Comparison of ENCODE assay signal across 14 cellular contexts in the genomic region with DNA sequence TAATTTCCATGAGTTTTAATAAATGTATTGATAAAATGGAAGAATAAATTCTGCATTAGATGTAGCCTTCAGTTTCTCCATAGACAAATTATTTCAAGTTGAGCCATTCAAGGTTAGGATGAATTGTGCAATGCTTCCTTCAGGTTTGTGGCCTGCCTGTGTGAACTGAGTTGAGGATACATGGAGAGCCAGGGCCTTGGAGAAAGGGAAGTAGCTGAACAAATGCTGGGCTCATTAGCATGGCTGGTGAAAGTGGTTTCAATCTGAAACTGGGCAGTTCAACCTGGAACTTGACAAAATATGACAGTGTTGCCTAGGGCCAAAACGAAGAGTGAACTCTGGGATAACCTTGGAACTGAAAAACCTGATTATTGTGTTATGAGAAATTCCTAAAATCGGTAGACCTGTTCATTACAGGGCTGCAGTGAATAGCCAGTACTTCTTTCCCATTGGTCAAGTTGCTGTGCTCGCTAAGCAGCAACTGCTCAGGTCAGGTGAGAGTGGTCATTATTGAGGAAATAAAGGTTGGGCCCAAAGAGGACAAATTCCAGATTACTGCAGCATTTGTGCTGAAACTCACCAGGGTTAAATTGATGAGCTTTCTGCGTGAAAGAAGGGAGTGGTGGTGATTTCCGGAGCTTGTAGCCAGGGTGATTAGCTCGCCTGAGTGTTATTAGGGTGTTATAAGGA. TPM values are rescaled to one million over a fixed set of nuclear protein-coding genes. Genes with fewer than 3 reads are reported as not detected.
DNase-seq lines count a peak whose midpoint lies in the region; ATAC-seq and TF ChIP-seq lines count a peak whose summit lies in the region.
"Had no signal": no experiment of that assay in that cellular context is flagged by ENCODE, and none has a peak within 500 bp of the region (broad histone marks: within the 10 kb centered on the region; RNA-seq: fewer than 3 reads in every experiment).

No MANE protein-coding gene starts in this region.

- no peak for DNase-seq in GM23338 (ENCODE audit: low spot score)
- peak; percentile 57 for DNase-seq in OCI-M1 (lab: John Stamatoyannopoulos, UW)
- DNase-seq in epithelial cell of prostate (ENCODE audit: low read depth, low spot score) = no peak
- DNase-seq in psoas muscle = no peak
- DNase-seq in BE2C = no peak
- no peak for DNase-seq in A172 (ENCODE audit: low spot score)
- no peak for DNase-seq in Karpas-422
- DNase-seq in GM13976 (ENCODE audit: low spot score) = no peak
- DNase-seq: activated naive CD8-positive, alpha-beta T cell treated with anti-CD3 and anti-CD28 coated beads for 36 hours; left ventricle myocardium inferior; NCI-H1105; stimulated activated naive CD4-positive, alpha-beta T cell treated with Interleukin-2 at 50 U/mL for 16 hours had no signal

- H3K79me2 ChIP-seq in GM23338 (replicated peaks; ENCODE audit: insufficient read depth) (no peaks in the 10 kb centered on the region), Karpas-422 (ENCODE audit: low read length) (no peaks in the 10 kb centered on the region)

- H3K4me2 ChIP-seq in GM23338 (no peak overlapping the region), Karpas-422 (ENCODE audit: low read depth, low read length, poor library complexity, severe bottlenecking) (no peak overlapping the region)

- in situ Hi-C loops in GM13976 (cut with MboI; ENCODE audit: low sequenced_read_pairs, unreplicated experiment) = no loop called here

- no peaks in the 10 kb centered on the region for H3K9me3 ChIP-seq in psoas muscle
- no peaks in the 10 kb centered on the region for H3K9me3 ChIP-seq in BE2C
- no peaks in the 10 kb centered on the region for H3K9me3 ChIP-seq in Karpas-422 (ENCODE audit: low read length)
- H3K9me3 ChIP-seq: BLaER1 treated with 17β-estradiol and CSF1 and Interleukin-3, amounts not matched to agents 10 nM and 100 nM; left ventricle myocardium inferior had no signal

- H3F3A ChIP-seq in GM23338 (replicated peaks; ENCODE audit: low read depth) = no peaks in the 10 kb centered on the region

- H2AFZ ChIP-seq in GM23338 (peak overlapping the region; percentile 25; the same call in 1 of the 2 replicates), Karpas-422 (ENCODE audit: low read length) (no peak overlapping the region)

- H3K27ac ChIP-seq in GM23338 (ENCODE audit: low read depth) = no peak overlapping the region
- peak overlapping the region; percentile 30 for H3K27ac ChIP-seq in epithelial cell of prostate
- peak overlapping the region; percentile 8 for H3K27ac ChIP-seq in psoas muscle
- H3K27ac ChIP-seq in Karpas-422 (ENCODE audit: low read length) = no peak overlapping the region
- H3K27ac ChIP-seq: BLaER1 treated with 17β-estradiol and CSF1 and Interleukin-3, amounts not matched to agents 10 nM and 100 nM; left ventricle myocardium inferior had no signal

- H3K9ac ChIP-seq in Karpas-422 (ENCODE audit: low read length) = no peak overlapping the region
- H3K9ac ChIP-seq: BLaER1 treated with 17β-estradiol and CSF1 and Interleukin-3, amounts not matched to agents 10 nM and 100 nM had no signal

- TF ChIP-seq CTCF in GM23338 (conservative IDR thresholded peaks at IDR 0.05; ENCODE audit: low read depth in 2 of 2) (no peak), psoas muscle (IDR thresholded peaks at IDR 0.05) (no peak), BE2C (IDR thresholded peaks at IDR 0.05; ENCODE audit: low read depth, low read length) (no peak), GM13976 (IDR thresholded peaks at IDR 0.05; ENCODE audit: borderline replicate concordance, control extremely low read depth, extremely low read depth, insufficient read depth, missing control alignments) (no peak)

- 52 to 64% (median 60%) methylated on average over 6 of the region's 6 CpGs for WGBS in psoas muscle, 3 donors

- no peaks in the 10 kb centered on the region; the same call in 2 of the 3 replicates for H3K9me3 Mint-ChIP-seq in GM23338
- H3K9me3 Mint-ChIP-seq: activated naive CD8-positive, alpha-beta T cell treated with anti-CD3 and anti-CD28 coated beads for 36 hours; dendritic cell treated with granulocyte-macrophage colony-stimulating factor and Interleukin-4, amounts not matched to agents 40 ng/mL and 50 ng/mL, for 4 days had no signal

- no peaks in the 10 kb centered on the region for H3K4me1 ChIP-seq in GM23338 (ENCODE audit: insufficient read depth)
- H3K4me1 ChIP-seq in psoas muscle = peaks cover 37% of the 10 kb centered on the region
- peaks cover 13% of the 10 kb centered on the region for H3K4me1 ChIP-seq in BE2C
- peaks cover 3% of the 10 kb centered on the region for H3K4me1 ChIP-seq in Karpas-422 (ENCODE audit: low read length)

- no peak overlapping the region for H3K4me3 Mint-ChIP-seq in GM23338
- H3K4me3 Mint-ChIP-seq: activated naive CD8-positive, alpha-beta T cell treated with anti-CD3 and anti-CD28 coated beads for 36 hours; dendritic cell treated with granulocyte-macrophage colony-stimulating factor and Interleukin-4, amounts not matched to agents 40 ng/mL and 50 ng/mL, for 4 days had no signal

- H3K27ac Mint-ChIP-seq in GM23338 = no peak overlapping the region
- H3K27ac Mint-ChIP-seq: activated naive CD8-positive, alpha-beta T cell treated with anti-CD3 and anti-CD28 coated beads for 36 hours; dendritic cell treated with granulocyte-macrophage colony-stimulating factor and Interleukin-4, amounts not matched to agents 40 ng/mL and 50 ng/mL, for 4 days had no signal

- H3K9me2 ChIP-seq in GM23338 (ENCODE audit: insufficient read depth) (no peaks in the 10 kb centered on the region), Karpas-422 (replicated peaks; ENCODE audit: insufficient read depth, low read length) (no peaks in the 10 kb centered on the region)

- no peak overlapping the region for H3K4me3 ChIP-seq in GM23338
- no peak overlapping the region for H3K4me3 ChIP-seq in psoas muscle
- no peak overlapping the region for H3K4me3 ChIP-seq in BE2C (ENCODE audit: low read depth, low read length)
- no peak overlapping the region for H3K4me3 ChIP-seq in Karpas-422 (ENCODE audit: low read length)
- H3K4me3 ChIP-seq: BLaER1 treated with 17β-estradiol and CSF1 and Interleukin-3, amounts not matched to agents 10 nM and 100 nM; left ventricle myocardium inferior had no signal

- H3K36me3 Mint-ChIP-seq in GM23338 (ENCODE audit: low read depth) = no peaks in the 10 kb centered on the region

- peaks cover 1% of the 10 kb centered on the region for H3K27me3 Mint-ChIP-seq in GM23338 (ENCODE audit: insufficient read depth, low read depth, poor library complexity)
- H3K27me3 Mint-ChIP-seq: activated naive CD8-positive, alpha-beta T cell treated with anti-CD3 and anti-CD28 coated beads for 36 hours; dendritic cell treated with granulocyte-macrophage colony-stimulating factor and Interleukin-4, amounts not matched to agents 40 ng/mL and 50 ng/mL, for 4 days had no signal

- H3K36me3 ChIP-seq in GM23338 (ENCODE audit: insufficient read depth) = no peaks in the 10 kb centered on the region
- H3K36me3 ChIP-seq in psoas muscle (ENCODE audit: insufficient read depth in 1 of 2, low read depth in 1 of 2) = peaks cover 0 to 7% of the 10 kb centered on the region in 2 donors
- no peaks in the 10 kb centered on the region for H3K36me3 ChIP-seq in BE2C
- no peaks in the 10 kb centered on the region for H3K36me3 ChIP-seq in Karpas-422 (ENCODE audit: insufficient read depth, low read length)

- intact Hi-C loops in psoas muscle (cut with DNase I) = no loop called here

- ATAC-seq in GM23338 (peak; percentile 52; the same call in 2 of the 3 replicates), psoas muscle (peak in 1 of 4 donors; percentile 43)

- no peaks in the 10 kb centered on the region for H3K27me3 ChIP-seq in GM23338 (ENCODE audit: insufficient read depth)
- no peaks in the 10 kb centered on the region for H3K27me3 ChIP-seq in psoas muscle (ENCODE audit: insufficient read depth in 3 of 3, low read length in 2 of 3)
- H3K27me3 ChIP-seq in BE2C = no peaks in the 10 kb centered on the region
- H3K27me3 ChIP-seq in Karpas-422 (ENCODE audit: low read length) = no peaks in the 10 kb centered on the region
- H3K27me3 ChIP-seq: BLaER1 treated with 17β-estradiol and CSF1 and Interleukin-3, amounts not matched to agents 10 nM and 100 nM had no signal

- H3K4me1 Mint-ChIP-seq in GM23338 = peaks cover 13% of the 10 kb centered on the region

- no peaks in the 10 kb centered on the region for H4K20me1 ChIP-seq in GM23338 (replicated peaks; ENCODE audit: insufficient read depth)
- no peaks in the 10 kb centered on the region for H4K20me1 ChIP-seq in Karpas-422 (ENCODE audit: insufficient read depth, low read depth, low read length)

RNA-seq across cellular contexts. Expression of gene INPP1, which starts 12.7 kb away (rescaled TPM):
- total RNA-seq in GM23338 (2014; rRNA removed; shearing (Covaris generic)) = 0.31 and 6.5 TPM in 2 replicates
- polyA plus RNA-seq in GM23338 (2016; fragmentation: Nextera tagmentation; extraction: Ambion mirVana) (1.9 and 2.6 TPM in 2 replicates), psoas muscle (10 to 100 TPM; 16.0 to 24.8 (median 18.0) TPM)
- 10 to 100 TPM; 11.9 to 28.4 (median 16.5) TPM for total RNA-seq in psoas muscle
- polyA plus RNA-seq in BE2C (2012; ENCODE audit: insufficient read depth, insufficient read length, low read depth) = 24.0 TPM
- 9.8 and 11.4 TPM in 2 replicates for total RNA-seq in A172 (2014; rRNA removed; shearing (Covaris generic))
- 0.89 and 2.8 TPM in 2 replicates for total RNA-seq in Karpas-422 (2014; rRNA removed; shearing (Covaris generic); ENCODE audit: low replicate concordance)

RNA-seq across cellular contexts. Expression of gene HIBCH, which starts 36.5 kb away (rescaled TPM):
- total RNA-seq in GM23338 (2014; rRNA removed; shearing (Covaris generic)) = 25.7 and 25.8 TPM in 2 replicates
- 37.7 and 42.3 TPM in 2 replicates for polyA plus RNA-seq in GM23338 (2016; fragmentation: Nextera tagmentation; extraction: Ambion mirVana)
- 10 to 100 TPM; 17.8 to 39.0 (median 28.4) TPM for total RNA-seq in psoas muscle
- 10 to 100 TPM; 17.3 to 22.3 (median 20.0) TPM for polyA plus RNA-seq in psoas muscle
- polyA plus RNA-seq in BE2C (2012; ENCODE audit: insufficient read depth, insufficient read length, low read depth) = 14.5 TPM
- 23.0 and 25.8 TPM in 2 replicates for total RNA-seq in A172 (2014; rRNA removed; shearing (Covaris generic))
- 23.3 and 33.5 TPM in 2 replicates for total RNA-seq in Karpas-422 (2014; rRNA removed; shearing (Covaris generic); ENCODE audit: low replicate concordance)

RNA-seq across cellular contexts. Expression of gene MFSD6, which starts 52.0 kb away (rescaled TPM):
- total RNA-seq in GM23338 (2014; rRNA removed; shearing (Covaris generic)) = 9.6 and 15.8 TPM in 2 replicates
- polyA plus RNA-seq in GM23338 (2016; fragmentation: Nextera tagmentation; extraction: Ambion mirVana) (2.3 and 3.1 TPM in 2 replicates), psoas muscle (1 to 10 TPM; 2.6 to 5.5 (median 4.0) TPM)
- 1 to 10 TPM; 4.0 to 9.4 (median 5.2) TPM for total RNA-seq in psoas muscle
- polyA plus RNA-seq in BE2C (2012; ENCODE audit: insufficient read depth, insufficient read length, low read depth) = 43.8 TPM
- total RNA-seq in A172 (2014; rRNA removed; shearing (Covaris generic)) = 33.7 and 44.9 TPM in 2 replicates
- 65.5 and 65.9 TPM in 2 replicates for total RNA-seq in Karpas-422 (2014; rRNA removed; shearing (Covaris generic); ENCODE audit: low replicate concordance)

Comparison
In these comparisons a context has a peak if more than half of its experiments do, and no peak if none do; other contexts are left out.
1. H3K27ac ChIP-seq: peak in epithelial cell of prostate (single experiment) and psoas muscle (single experiment); none in GM23338 (single experiment) and Karpas-422 (single experiment).